Comparison of ENCODE assay signal across 2 cellular contexts in the genomic region with DNA sequence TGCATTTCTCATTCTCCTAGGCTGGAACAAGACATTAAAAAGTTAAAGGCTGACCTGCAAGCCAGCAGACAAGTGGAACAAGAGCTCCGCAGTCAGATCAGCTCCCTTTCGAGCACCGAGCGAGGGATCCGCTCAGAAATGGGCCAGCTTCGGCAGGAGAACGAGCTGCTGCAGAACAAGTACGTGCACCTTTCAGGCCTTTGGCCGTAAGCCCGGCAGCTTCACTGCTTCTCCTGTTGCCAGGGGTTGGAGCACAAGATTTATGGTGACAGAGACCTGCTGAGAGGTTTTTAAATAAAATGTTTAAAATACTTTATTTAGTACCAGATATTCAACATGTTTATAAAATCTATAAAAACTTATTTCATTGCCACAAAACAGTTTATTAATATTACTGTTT.
TF ChIP-seq lines count a peak whose summit lies in the region.

No MANE protein-coding gene starts in this region.

TF ChIP-seq in liver, 16 proteins besides CTCF, POLR2A, EP300 and RAD21:
- no peak for TF ChIP-seq GABPA (IDR thresholded peaks at IDR 0.05 in 1 of 2, conservative IDR thresholded peaks at IDR 0.05 in 1 of 2)
- TF ChIP-seq EGR1 (IDR thresholded peaks at IDR 0.05; ENCODE audit: low read depth in 2 of 2), result no peak
- TF ChIP-seq, protein P1, sequence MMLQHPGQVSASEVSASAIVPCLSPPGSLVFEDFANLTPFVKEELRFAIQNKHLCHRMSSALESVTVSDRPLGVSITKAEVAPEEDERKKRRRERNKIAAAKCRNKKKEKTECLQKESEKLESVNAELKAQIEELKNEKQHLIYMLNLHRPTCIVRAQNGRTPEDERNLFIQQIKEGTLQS (IDR thresholded peaks at IDR 0.05), result no peak
- TF ChIP-seq, protein P2, sequence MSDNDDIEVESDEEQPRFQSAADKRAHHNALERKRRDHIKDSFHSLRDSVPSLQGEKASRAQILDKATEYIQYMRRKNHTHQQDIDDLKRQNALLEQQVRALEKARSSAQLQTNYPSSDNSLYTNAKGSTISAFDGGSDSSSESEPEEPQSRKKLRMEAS (IDR thresholded peaks at IDR 0.05), result no peak
- no peak for TF ChIP-seq YY1 (IDR thresholded peaks at IDR 0.05)
- no peak for TF ChIP-seq TAF1 (conservative IDR thresholded peaks at IDR 0.05)
- TF ChIP-seq, protein P3, sequence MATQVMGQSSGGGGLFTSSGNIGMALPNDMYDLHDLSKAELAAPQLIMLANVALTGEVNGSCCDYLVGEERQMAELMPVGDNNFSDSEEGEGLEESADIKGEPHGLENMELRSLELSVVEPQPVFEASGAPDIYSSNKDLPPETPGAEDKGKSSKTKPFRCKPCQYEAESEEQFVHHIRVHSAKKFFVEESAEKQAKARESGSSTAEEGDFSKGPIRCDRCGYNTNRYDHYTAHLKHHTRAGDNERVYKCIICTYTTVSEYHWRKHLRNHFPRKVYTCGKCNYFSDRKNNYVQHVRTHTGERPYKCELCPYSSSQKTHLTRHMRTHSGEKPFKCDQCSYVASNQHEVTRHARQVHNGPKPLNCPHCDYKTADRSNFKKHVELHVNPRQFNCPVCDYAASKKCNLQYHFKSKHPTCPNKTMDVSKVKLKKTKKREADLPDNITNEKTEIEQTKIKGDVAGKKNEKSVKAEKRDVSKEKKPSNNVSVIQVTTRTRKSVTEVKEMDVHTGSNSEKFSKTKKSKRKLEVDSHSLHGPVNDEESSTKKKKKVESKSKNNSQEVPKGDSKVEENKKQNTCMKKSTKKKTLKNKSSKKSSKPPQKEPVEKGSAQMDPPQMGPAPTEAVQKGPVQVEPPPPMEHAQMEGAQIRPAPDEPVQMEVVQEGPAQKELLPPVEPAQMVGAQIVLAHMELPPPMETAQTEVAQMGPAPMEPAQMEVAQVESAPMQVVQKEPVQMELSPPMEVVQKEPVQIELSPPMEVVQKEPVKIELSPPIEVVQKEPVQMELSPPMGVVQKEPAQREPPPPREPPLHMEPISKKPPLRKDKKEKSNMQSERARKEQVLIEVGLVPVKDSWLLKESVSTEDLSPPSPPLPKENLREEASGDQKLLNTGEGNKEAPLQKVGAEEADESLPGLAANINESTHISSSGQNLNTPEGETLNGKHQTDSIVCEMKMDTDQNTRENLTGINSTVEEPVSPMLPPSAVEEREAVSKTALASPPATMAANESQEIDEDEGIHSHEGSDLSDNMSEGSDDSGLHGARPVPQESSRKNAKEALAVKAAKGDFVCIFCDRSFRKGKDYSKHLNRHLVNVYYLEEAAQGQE (IDR thresholded peaks at IDR 0.05), result no peak
- no peak for TF ChIP-seq RXRA (IDR thresholded peaks at IDR 0.05)
- no peak for TF ChIP-seq FOXA2 (IDR thresholded peaks at IDR 0.05)
- no peak for TF ChIP-seq SP1 (IDR thresholded peaks at IDR 0.05)
- TF ChIP-seq JUND (IDR thresholded peaks at IDR 0.05), result no peak
- TF ChIP-seq HNF4A (conservative IDR thresholded peaks at IDR 0.05), result no peak
- TF ChIP-seq, protein P4, sequence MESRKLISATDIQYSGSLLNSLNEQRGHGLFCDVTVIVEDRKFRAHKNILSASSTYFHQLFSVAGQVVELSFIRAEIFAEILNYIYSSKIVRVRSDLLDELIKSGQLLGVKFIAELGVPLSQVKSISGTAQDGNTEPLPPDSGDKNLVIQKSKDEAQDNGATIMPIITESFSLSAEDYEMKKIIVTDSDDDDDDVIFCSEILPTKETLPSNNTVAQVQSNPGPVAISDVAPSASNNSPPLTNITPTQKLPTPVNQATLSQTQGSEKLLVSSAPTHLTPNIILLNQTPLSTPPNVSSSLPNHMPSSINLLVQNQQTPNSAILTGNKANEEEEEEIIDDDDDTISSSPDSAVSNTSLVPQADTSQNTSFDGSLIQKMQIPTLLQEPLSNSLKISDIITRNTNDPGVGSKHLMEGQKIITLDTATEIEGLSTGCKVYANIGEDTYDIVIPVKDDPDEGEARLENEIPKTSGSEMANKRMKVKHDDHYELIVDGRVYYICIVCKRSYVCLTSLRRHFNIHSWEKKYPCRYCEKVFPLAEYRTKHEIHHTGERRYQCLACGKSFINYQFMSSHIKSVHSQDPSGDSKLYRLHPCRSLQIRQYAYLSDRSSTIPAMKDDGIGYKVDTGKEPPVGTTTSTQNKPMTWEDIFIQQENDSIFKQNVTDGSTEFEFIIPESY (IDR thresholded peaks at IDR 0.05), result no peak
- no peak for TF ChIP-seq FOXA1 (IDR thresholded peaks at IDR 0.05)
- no peak for TF ChIP-seq NR2F2 (IDR thresholded peaks at IDR 0.05)
- no peak for TF ChIP-seq HNF4G (IDR thresholded peaks at IDR 0.05)

TF ChIP-seq in HepG2, 621 proteins besides CTCF, POLR2A, EP300 and RAD21:
- no peak for TF ChIP-seq KMT2B (CRISPR knock-in tag; IDR thresholded peaks at IDR 0.05)
- TF ChIP-seq ZNF382 (CRISPR knock-in tag; IDR thresholded peaks at IDR 0.05; ENCODE audit: borderline replicate concordance), result no peak
- TF ChIP-seq KLF12 (CRISPR knock-in tag; IDR thresholded peaks at IDR 0.05; ENCODE audit: borderline replicate concordance), result no peak
- TF ChIP-seq, protein P5, sequence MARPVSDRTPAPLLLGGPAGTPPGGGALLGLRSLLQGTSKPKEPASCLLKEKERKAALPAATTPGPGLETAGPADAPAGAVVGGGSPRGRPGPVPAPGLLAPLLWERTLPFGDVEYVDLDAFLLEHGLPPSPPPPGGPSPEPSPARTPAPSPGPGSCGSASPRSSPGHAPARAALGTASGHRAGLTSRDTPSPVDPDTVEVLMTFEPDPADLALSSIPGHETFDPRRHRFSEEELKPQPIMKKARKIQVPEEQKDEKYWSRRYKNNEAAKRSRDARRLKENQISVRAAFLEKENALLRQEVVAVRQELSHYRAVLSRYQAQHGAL (CRISPR knock-in tag; IDR thresholded peaks at IDR 0.05; ENCODE audit: not compliant biosample characterization), result no peak
- TF ChIP-seq, protein P6, sequence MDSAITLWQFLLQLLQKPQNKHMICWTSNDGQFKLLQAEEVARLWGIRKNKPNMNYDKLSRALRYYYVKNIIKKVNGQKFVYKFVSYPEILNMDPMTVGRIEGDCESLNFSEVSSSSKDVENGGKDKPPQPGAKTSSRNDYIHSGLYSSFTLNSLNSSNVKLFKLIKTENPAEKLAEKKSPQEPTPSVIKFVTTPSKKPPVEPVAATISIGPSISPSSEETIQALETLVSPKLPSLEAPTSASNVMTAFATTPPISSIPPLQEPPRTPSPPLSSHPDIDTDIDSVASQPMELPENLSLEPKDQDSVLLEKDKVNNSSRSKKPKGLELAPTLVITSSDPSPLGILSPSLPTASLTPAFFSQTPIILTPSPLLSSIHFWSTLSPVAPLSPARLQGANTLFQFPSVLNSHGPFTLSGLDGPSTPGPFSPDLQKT (CRISPR knock-in tag; IDR thresholded peaks at IDR 0.05; ENCODE audit: borderline replicate concordance), result no peak
- no peak for TF ChIP-seq ZNF232 (CRISPR knock-in tag; IDR thresholded peaks at IDR 0.05; ENCODE audit: borderline replicate concordance)
- TF ChIP-seq ZNF773 (CRISPR knock-in tag; IDR thresholded peaks at IDR 0.05; ENCODE audit: borderline replicate concordance), result no peak
- TF ChIP-seq ZNF839 (CRISPR knock-in tag; IDR thresholded peaks at IDR 0.05; ENCODE audit: borderline replicate concordance), result no peak
- TF ChIP-seq ZNF431 (CRISPR knock-in tag; IDR thresholded peaks at IDR 0.05; ENCODE audit: borderline replicate concordance, low read depth), result no peak
- TF ChIP-seq HNRNPLL (IDR thresholded peaks at IDR 0.05; ENCODE audit: low read depth, low read length, poor library complexity, severe bottlenecking), result no peak
- TF ChIP-seq MIXL1 (CRISPR knock-in tag; IDR thresholded peaks at IDR 0.05), result no peak
- TF ChIP-seq, protein P7, sequence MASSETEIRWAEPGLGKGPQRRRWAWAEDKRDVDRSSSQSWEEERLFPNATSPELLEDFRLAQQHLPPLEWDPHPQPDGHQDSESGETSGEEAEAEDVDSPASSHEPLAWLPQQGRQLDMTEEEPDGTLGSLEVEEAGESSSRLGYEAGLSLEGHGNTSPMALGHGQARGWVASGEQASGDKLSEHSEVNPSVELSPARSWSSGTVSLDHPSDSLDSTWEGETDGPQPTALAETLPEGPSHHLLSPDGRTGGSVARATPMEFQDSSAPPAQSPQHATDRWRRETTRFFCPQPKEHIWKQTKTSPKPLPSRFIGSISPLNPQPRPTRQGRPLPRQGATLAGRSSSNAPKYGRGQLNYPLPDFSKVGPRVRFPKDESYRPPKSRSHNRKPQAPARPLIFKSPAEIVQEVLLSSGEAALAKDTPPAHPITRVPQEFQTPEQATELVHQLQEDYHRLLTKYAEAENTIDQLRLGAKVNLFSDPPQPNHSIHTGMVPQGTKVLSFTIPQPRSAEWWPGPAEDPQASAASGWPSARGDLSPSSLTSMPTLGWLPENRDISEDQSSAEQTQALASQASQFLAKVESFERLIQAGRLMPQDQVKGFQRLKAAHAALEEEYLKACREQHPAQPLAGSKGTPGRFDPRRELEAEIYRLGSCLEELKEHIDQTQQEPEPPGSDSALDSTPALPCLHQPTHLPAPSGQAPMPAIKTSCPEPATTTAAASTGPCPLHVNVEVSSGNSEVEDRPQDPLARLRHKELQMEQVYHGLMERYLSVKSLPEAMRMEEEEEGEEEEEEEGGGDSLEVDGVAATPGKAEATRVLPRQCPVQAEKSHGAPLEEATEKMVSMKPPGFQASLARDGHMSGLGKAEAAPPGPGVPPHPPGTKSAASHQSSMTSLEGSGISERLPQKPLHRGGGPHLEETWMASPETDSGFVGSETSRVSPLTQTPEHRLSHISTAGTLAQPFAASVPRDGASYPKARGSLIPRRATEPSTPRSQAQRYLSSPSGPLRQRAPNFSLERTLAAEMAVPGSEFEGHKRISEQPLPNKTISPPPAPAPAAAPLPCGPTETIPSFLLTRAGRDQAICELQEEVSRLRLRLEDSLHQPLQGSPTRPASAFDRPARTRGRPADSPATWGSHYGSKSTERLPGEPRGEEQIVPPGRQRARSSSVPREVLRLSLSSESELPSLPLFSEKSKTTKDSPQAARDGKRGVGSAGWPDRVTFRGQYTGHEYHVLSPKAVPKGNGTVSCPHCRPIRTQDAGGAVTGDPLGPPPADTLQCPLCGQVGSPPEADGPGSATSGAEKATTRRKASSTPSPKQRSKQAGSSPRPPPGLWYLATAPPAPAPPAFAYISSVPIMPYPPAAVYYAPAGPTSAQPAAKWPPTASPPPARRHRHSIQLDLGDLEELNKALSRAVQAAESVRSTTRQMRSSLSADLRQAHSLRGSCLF (CRISPR knock-in tag; IDR thresholded peaks at IDR 0.05; ENCODE audit: borderline replicate concordance), result no peak
- no peak for TF ChIP-seq FOXO1 (CRISPR knock-in tag; IDR thresholded peaks at IDR 0.05)
- no peak for TF ChIP-seq TEAD2 (CRISPR knock-in tag; IDR thresholded peaks at IDR 0.05)
- TF ChIP-seq, protein P8, sequence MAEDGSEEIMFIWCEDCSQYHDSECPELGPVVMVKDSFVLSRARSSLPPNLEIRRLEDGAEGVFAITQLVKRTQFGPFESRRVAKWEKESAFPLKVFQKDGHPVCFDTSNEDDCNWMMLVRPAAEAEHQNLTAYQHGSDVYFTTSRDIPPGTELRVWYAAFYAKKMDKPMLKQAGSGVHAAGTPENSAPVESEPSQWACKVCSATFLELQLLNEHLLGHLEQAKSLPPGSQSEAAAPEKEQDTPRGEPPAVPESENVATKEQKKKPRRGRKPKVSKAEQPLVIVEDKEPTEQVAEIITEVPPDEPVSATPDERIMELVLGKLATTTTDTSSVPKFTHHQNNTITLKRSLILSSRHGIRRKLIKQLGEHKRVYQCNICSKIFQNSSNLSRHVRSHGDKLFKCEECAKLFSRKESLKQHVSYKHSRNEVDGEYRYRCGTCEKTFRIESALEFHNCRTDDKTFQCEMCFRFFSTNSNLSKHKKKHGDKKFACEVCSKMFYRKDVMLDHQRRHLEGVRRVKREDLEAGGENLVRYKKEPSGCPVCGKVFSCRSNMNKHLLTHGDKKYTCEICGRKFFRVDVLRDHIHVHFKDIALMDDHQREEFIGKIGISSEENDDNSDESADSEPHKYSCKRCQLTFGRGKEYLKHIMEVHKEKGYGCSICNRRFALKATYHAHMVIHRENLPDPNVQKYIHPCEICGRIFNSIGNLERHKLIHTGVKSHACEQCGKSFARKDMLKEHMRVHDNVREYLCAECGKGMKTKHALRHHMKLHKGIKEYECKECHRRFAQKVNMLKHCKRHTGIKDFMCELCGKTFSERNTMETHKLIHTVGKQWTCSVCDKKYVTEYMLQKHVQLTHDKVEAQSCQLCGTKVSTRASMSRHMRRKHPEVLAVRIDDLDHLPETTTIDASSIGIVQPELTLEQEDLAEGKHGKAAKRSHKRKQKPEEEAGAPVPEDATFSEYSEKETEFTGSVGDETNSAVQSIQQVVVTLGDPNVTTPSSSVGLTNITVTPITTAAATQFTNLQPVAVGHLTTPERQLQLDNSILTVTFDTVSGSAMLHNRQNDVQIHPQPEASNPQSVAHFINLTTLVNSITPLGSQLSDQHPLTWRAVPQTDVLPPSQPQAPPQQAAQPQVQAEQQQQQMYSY (CRISPR knock-in tag; IDR thresholded peaks at IDR 0.05), result no peak
- TF ChIP-seq SRF (IDR thresholded peaks at IDR 0.05; ENCODE audit: low read depth, low read length), result no peak
- no peak for TF ChIP-seq TBX2 (CRISPR knock-in tag; IDR thresholded peaks at IDR 0.05; ENCODE audit: borderline replicate concordance)
